Comparison of ENCODE assay signal across 8 cellular contexts in the genomic region with DNA sequence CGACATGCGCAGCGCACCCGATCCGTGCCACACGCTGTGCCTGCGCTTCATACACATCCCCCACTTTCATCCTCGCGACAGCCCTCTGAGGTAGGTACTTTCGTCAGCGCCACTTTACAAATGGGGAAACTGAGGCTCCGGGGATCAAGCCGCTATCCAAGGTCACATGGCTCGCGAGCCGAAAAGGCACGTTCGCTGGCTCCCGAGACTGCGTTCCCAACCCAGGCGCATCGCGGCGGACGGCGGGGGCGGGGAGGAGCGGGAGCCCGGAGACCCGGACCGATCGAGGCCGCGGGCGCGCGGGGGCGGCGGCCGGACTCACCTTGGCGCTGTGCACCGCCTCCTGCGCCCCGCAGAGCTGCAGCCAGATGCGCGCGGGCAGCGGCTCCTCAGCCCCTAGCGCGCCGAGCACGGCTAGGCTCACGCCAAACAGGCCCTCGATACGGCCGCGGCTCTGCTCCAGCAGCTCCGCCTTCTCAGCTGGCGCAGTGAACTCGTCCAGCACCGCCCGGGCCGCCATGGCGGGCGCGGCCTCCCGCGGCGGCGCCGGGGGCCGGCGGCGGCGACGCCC. TPM values are rescaled to one million over a fixed set of nuclear protein-coding genes. Genes with fewer than 3 reads are reported as not detected.
DNase-seq lines count a peak whose midpoint lies in the region; ATAC-seq and TF ChIP-seq lines count a peak whose summit lies in the region.

No MANE protein-coding gene starts in this region.

- peak overlapping the region; percentile 85 for H3K9ac ChIP-seq in skeletal muscle satellite cell (ENCODE audit: low read depth, low read length)

- CTCF ChIA-PET in CD4-positive, alpha-beta memory T cell (lab: Charles Lee; ENCODE audit: partially characterized antibody): interaction anchor here (0.5 to 10.0 kb wide), 2 partner anchors 13 to 1793 kb away, joined by 4 to 124 read pairs; no protein-coding TSS in a partner anchor

- POLR2A ChIA-PET in CD4-positive, alpha-beta memory T cell (lab: Charles Lee; ENCODE audit: partially characterized antibody): interaction anchor here (0.6 to 5.0 kb wide), 14 partner anchors 10 to 1636 kb away, joined by 3 to 101 read pairs (median 4); a partner anchor contains a TSS

- peaks cover 4 to 27% of the 10 kb centered on the region in 2 donors for H3K36me3 Mint-ChIP-seq in CD4-positive, alpha-beta memory T cell

- H3K9me3 Mint-ChIP-seq in CD4-positive, alpha-beta memory T cell: peaks cover 0 to 5% (median 4%) of the 10 kb centered on the region in 8 donors

- H3K27ac ChIP-seq in CD4-positive, alpha-beta memory T cell (ENCODE audit: low read depth, low read length): peak overlapping the region; percentile 87
- peak overlapping the region; percentile 75 for H3K27ac ChIP-seq in RWPE2 (ENCODE audit: poor library complexity, severe bottlenecking)

- H3K4me1 Mint-ChIP-seq in CD4-positive, alpha-beta memory T cell: peaks cover 34 to 51% (median 38%) of the 10 kb centered on the region in 4 donors

- no peaks in the 10 kb centered on the region for H3K9me3 ChIP-seq in CD4-positive, alpha-beta memory T cell (ENCODE audit: control insufficient read depth in 1 of 2, low read length in 2 of 2)
- no peaks in the 10 kb centered on the region for H3K9me3 ChIP-seq in RWPE2 (ENCODE audit: severe bottlenecking)
- no peaks in the 10 kb centered on the region for H3K9me3 ChIP-seq in skeletal muscle satellite cell (replicated peaks; ENCODE audit: low read length)

- H3K4me3 Mint-ChIP-seq in CD4-positive, alpha-beta memory T cell: peak overlapping the region in 1 of 8 donors; percentile 90

- intact Hi-C loops in CD4-positive, alpha-beta memory T cell (cut with micrococcal nuclease): loop anchor here (1.0 to 10.0 kb wide), 5 partner anchors 13 to 1921 kb away; a partner anchor contains a TSS

- ATAC-seq in GM19455 (IDR thresholded peaks at IDR 0.05; ENCODE audit: unreplicated experiment) (peak; percentile 41), HG03460 (IDR thresholded peaks at IDR 0.05; ENCODE audit: unreplicated experiment) (peak; percentile 27), RWPE2 (ENCODE audit: low read depth) (peak; percentile 8; the same call in 2 of the 3 replicates)

- peak; percentile 13 for TF ChIP-seq CTCF in RWPE2 (IDR thresholded peaks at IDR 0.05; ENCODE audit: poor library complexity, severe bottlenecking)
- no peak for TF ChIP-seq CTCF in astrocyte of the spinal cord (IDR thresholded peaks at IDR 0.05; ENCODE audit: low read depth, low read length)

- peak in 3 of 5 donors; percentile 48 to 61 (median 49) for DNase-seq in CD4-positive, alpha-beta memory T cell
- DNase-seq in RWPE2 (ENCODE audit: low spot score): no peak
- peak; percentile 50 for DNase-seq in astrocyte of the spinal cord (ENCODE audit: low read depth, low spot score)
- peak; percentile 52 for DNase-seq in iPS-NIHi7 (ENCODE audit: extremely low spot score)
- DNase-seq in effector CD8-positive, alpha-beta T cell (lab: John Stamatoyannopoulos, UW): no peak

- H3K36me3 ChIP-seq in CD4-positive, alpha-beta memory T cell (ENCODE audit: insufficient read depth, low read length): no peaks in the 10 kb centered on the region
- H3K36me3 ChIP-seq in RWPE2 (ENCODE audit: low read depth) (peaks cover 24% of the 10 kb centered on the region), skeletal muscle satellite cell (ENCODE audit: insufficient read depth, low read length) (peaks cover 4% of the 10 kb centered on the region)

- H3K4me3 ChIP-seq in CD4-positive, alpha-beta memory T cell (ENCODE audit: low read length in 2 of 2): peak overlapping the region; percentile 55 to 82
- H3K4me3 ChIP-seq in RWPE2 (ENCODE audit: severe bottlenecking) (peak overlapping the region; percentile 96), astrocyte of the spinal cord (ENCODE audit: low read depth, low read length) (peak overlapping the region; percentile 92), skeletal muscle satellite cell (ENCODE audit: low read length) (peak overlapping the region; percentile 98)

- H3K27me3 ChIP-seq in CD4-positive, alpha-beta memory T cell (ENCODE audit: insufficient read depth, low read length): no peaks in the 10 kb centered on the region
- no peaks in the 10 kb centered on the region for H3K27me3 ChIP-seq in RWPE2 (ENCODE audit: insufficient read depth, poor library complexity, severe bottlenecking)
- no peaks in the 10 kb centered on the region for H3K27me3 ChIP-seq in skeletal muscle satellite cell (ENCODE audit: control insufficient read depth, insufficient read depth, low read length)

- H3K4me2 ChIP-seq in skeletal muscle satellite cell (ENCODE audit: low read length): peak overlapping the region; percentile 96

- no peaks in the 10 kb centered on the region for H3K27me3 Mint-ChIP-seq in CD4-positive, alpha-beta memory T cell

- in situ Hi-C loops in astrocyte of the spinal cord (cut with HindIII; ENCODE audit: low sequenced_read_pairs): no loop called here

- H3K4me1 ChIP-seq in CD4-positive, alpha-beta memory T cell (ENCODE audit: insufficient read depth, low read length): peaks cover 81% of the 10 kb centered on the region
- peaks cover 52% of the 10 kb centered on the region for H3K4me1 ChIP-seq in RWPE2 (ENCODE audit: insufficient read depth, poor library complexity, severe bottlenecking)
- H3K4me1 ChIP-seq in skeletal muscle satellite cell (ENCODE audit: control insufficient read depth, insufficient read depth, low read length): peaks cover 26% of the 10 kb centered on the region

- H3K27ac Mint-ChIP-seq in CD4-positive, alpha-beta memory T cell: peak overlapping the region; percentile 92 to 97 (median 95)

RNA-seq across cellular contexts. Expression of a gene that starts 0.4 kb away (rescaled TPM):
- 10 to 100 TPM; 58.5 to 60.6 TPM for total RNA-seq in CD4-positive, alpha-beta memory T cell
- polyA plus RNA-seq in CD4-positive, alpha-beta memory T cell: 10 to 100 TPM; 19.4 to 55.3 TPM
- 10.7 and 15.5 TPM in 2 replicates for total RNA-seq in skeletal muscle satellite cell (2012; rRNA removed)

Comparison
In these comparisons a context has a peak if more than half of its experiments do, and no peak if none do; other contexts are left out.
1. DNase-seq: peak in CD4-positive, alpha-beta memory T cell (3 of 5), astrocyte of the spinal cord (single experiment) and iPS-NIHi7 (single experiment); none in RWPE2 (single experiment) and effector CD8-positive, alpha-beta T cell (single experiment).
2. Peak in every context shown above with its lines, with median percentiles within 50 percentile points of each other: H3K4me3 ChIP-seq and ATAC-seq.